In the genomic region with DNA sequence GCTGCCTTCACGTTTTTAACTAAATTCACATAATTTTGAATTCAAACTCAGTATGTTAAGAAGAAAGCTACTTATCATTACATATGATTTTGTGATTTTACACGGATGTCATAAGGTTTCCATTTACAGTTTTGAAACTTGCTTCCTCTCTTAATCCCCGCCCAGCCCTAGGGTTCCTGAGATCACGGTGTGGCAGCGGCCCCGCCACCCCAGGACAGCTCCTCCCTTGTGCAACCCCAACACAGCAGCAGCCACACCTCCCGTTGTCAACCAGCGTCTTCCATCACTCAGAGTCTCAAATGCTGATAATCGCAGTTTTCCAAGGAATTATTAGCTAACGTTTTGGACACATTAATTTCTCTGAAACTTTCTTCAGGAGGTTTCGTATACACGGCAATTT, we compare ENCODE assay signal across 1 cellular context.
TF ChIP-seq lines count a peak whose summit lies in the region.

No MANE protein-coding gene starts in this region.

TF ChIP-seq in GM23338, 12 proteins besides CTCF, POLR2A, EP300 and RAD21 (continued from another document):
- TF ChIP-seq REST (IDR thresholded peaks at IDR 0.05; ENCODE audit: unreplicated experiment) (no peak), ETS1 (IDR thresholded peaks at IDR 0.05) (no peak), ZNF462 (CRISPR knock-in tag; IDR thresholded peaks at IDR 0.05) (no peak), EZH2phosphoT487 (IDR thresholded peaks at IDR 0.05; ENCODE audit: unreplicated experiment) (no peak), JUNB (IDR thresholded peaks at IDR 0.05; ENCODE audit: unreplicated experiment) (no peak), NANOG (IDR thresholded peaks at IDR 0.05; ENCODE audit: borderline replicate concordance) (no peak), EZH2 (IDR thresholded peaks at IDR 0.05; ENCODE audit: low read depth, unreplicated experiment) (no peak), CREB1 (CRISPR knock-in tag; IDR thresholded peaks at IDR 0.05; ENCODE audit: low read depth) (no peak)
